ENCODE assay signal across 14 cellular contexts in genomic region chr1:225871374-225872074, GRCh38. TPM values are rescaled to one million over a fixed set of nuclear protein-coding genes. Genes with fewer than 3 reads are reported as not detected.
DNase-seq lines count a peak whose midpoint lies in the region; ATAC-seq and TF ChIP-seq lines count a peak whose summit lies in the region.
"Had no signal": no experiment of that assay in that cellular context is flagged by ENCODE, and none has a peak within 500 bp of the region (broad histone marks: within the 10 kb centered on the region; RNA-seq: fewer than 3 reads in every experiment).

No MANE protein-coding gene starts in this region.

- H2AFZ ChIP-seq in smooth muscle cell (ENCODE audit: low read depth) = no peak overlapping the region

- H3K27ac Mint-ChIP-seq in T-cell = peak overlapping the region; percentile 49 to 64
- H3K27ac Mint-ChIP-seq: mesothelial cell of epicardium had no signal

- no peaks in the 10 kb centered on the region for H3K27me3 ChIP-seq in right lobe of liver
- H3K27me3 ChIP-seq in smooth muscle cell (ENCODE audit: low read depth) = no peaks in the 10 kb centered on the region
- no peaks in the 10 kb centered on the region for H3K27me3 ChIP-seq in H7 (ENCODE audit: control insufficient read depth, insufficient read depth, low read length)
- H3K27me3 ChIP-seq: heart right ventricle, right atrium auricular region, SJSA1 had no signal

- CTCF ChIA-PET in T-cell (lab: Charles Lee) = no interaction called here

- no peak overlapping the region for H3K4me3 ChIP-seq in right lobe of liver
- no peak overlapping the region for H3K4me3 ChIP-seq in smooth muscle cell
- H3K4me3 ChIP-seq in H7 (ENCODE audit: insufficient read depth, low read depth, low read length) = no peak overlapping the region
- H3K4me3 ChIP-seq: heart right ventricle, right atrium auricular region, SJSA1 had no signal

- WGBS in right lobe of liver (ENCODE audit: insufficient coverage, low coverage, low lambda C conversion rate, missing lambda C conversion rate) = 54% methylated on average over 4 of the region's 11 CpGs
- 76% methylated on average over 11 of the region's 11 CpGs for WGBS in smooth muscle cell (ENCODE audit: low lambda C conversion rate)

- H3K79me2 ChIP-seq in smooth muscle cell (ENCODE audit: low read depth) = no peaks in the 10 kb centered on the region

- no peak for TF ChIP-seq POLR2A in right lobe of liver (IDR thresholded peaks at IDR 0.05)

- H3K36me3 ChIP-seq in right lobe of liver = peaks cover 5 to 84% (median 35%) of the 10 kb centered on the region in 4 donors
- H3K36me3 ChIP-seq in smooth muscle cell (ENCODE audit: low read depth) = peaks cover 3% of the 10 kb centered on the region
- peaks cover 63% of the 10 kb centered on the region for H3K36me3 ChIP-seq in H7 (replicated peaks; ENCODE audit: control insufficient read depth, insufficient read depth, low read length)

- H3K36me3 Mint-ChIP-seq in T-cell = peaks cover 40% of the 10 kb centered on the region

- H3K27ac ChIP-seq in right lobe of liver (no peak overlapping the region), smooth muscle cell (ENCODE audit: low read depth) (no peak overlapping the region)
- H3K27ac ChIP-seq: heart right ventricle, right atrium auricular region, SJSA1 had no signal

- no peaks in the 10 kb centered on the region for H3K9me3 Mint-ChIP-seq in T-cell
- H3K9me3 Mint-ChIP-seq: mesothelial cell of epicardium had no signal

- H3K4me1 Mint-ChIP-seq in T-cell = peaks cover 60 to 83% (median 73%) of the 10 kb centered on the region in 3 donors
- H3K4me1 Mint-ChIP-seq: mesothelial cell of epicardium had no signal

- no peaks in the 10 kb centered on the region for H3F3A ChIP-seq in smooth muscle cell (ENCODE audit: low read depth)

- no peaks in the 10 kb centered on the region for H3K27me3 Mint-ChIP-seq in T-cell

- no peak for ATAC-seq in T-cell (replicated peaks in 1 of 4)
- peak in 3 of 4 donors; percentile 60 to 83 (median 69) for ATAC-seq in right lobe of liver
- ATAC-seq: heart right ventricle had no signal

- peaks cover 22% of the 10 kb centered on the region for H4K20me1 ChIP-seq in smooth muscle cell (ENCODE audit: low read depth)

- H3K4me3 Mint-ChIP-seq in T-cell = no peak overlapping the region
- H3K4me3 Mint-ChIP-seq: mesothelial cell of epicardium had no signal

- no peak overlapping the region for H3K9ac ChIP-seq in smooth muscle cell (ENCODE audit: low read depth)

- H3K4me2 ChIP-seq in smooth muscle cell = no peak overlapping the region

- TF ChIP-seq CTCF in right lobe of liver (IDR thresholded peaks at IDR 0.05) (no peak), smooth muscle cell (IDR thresholded peaks at IDR 0.05; ENCODE audit: borderline replicate concordance, insufficient read depth, poor library complexity, severe bottlenecking) (no peak)

- no peaks in the 10 kb centered on the region for H3K9me3 ChIP-seq in right lobe of liver
- H3K9me3 ChIP-seq in smooth muscle cell (replicated peaks; ENCODE audit: low read depth) = no peaks in the 10 kb centered on the region
- H3K9me3 ChIP-seq: heart right ventricle, right atrium auricular region, SJSA1 had no signal

- POLR2A ChIA-PET in T-cell (lab: Charles Lee) = interaction anchor here (0.5 to 0.7 kb wide), 3 partner anchors 23 to 735 kb away, joined by 3 to 7 read pairs (median 4); no protein-coding TSS in a partner anchor

- intact Hi-C loops in right lobe of liver (cut with DNase I) = no loop called here

- DNase-seq in DMS153 treated with DMSO at 0.1 percent for 48 hours (lab: John Stamatoyannopoulos, UW; ENCODE audit: unreplicated experiment) = peak; percentile 94
- DNase-seq in NCI-H1092 treated with DMSO at 0.1 percent for 48 hours (lab: John Stamatoyannopoulos, UW) = peak; percentile 98
- DNase-seq in T-cell = no peak
- DNase-seq in right lobe of liver = peak in 1 of 3 donors; percentile 30
- no peak for DNase-seq in EL
- no peak for DNase-seq in smooth muscle cell (lab: John Stamatoyannopoulos, UW; ENCODE audit: unreplicated experiment)
- no peak for DNase-seq in H7
- no peak for DNase-seq in SIG-M5 treated with dmso at 0.1 percent for 504 hours (lab: John Stamatoyannopoulos, UW; ENCODE audit: unreplicated experiment)
- DNase-seq: activated CD4-positive, alpha-beta T cell treated with anti-CD3 and anti-CD28 coated beads for 48 hours; heart right ventricle; NCI-H2107 had no signal

- H3K4me1 ChIP-seq in right lobe of liver (peaks cover 0 to 6% (median 0%) of the 10 kb centered on the region in 4 donors), smooth muscle cell (ENCODE audit: low read depth) (no peaks in the 10 kb centered on the region)
- H3K4me1 ChIP-seq: right atrium auricular region had no signal

RNA-seq across cellular contexts. Expression of gene TMEM63A, which starts 10.7 kb away (rescaled TPM):
- total RNA-seq in T-cell (100 to 1,000 TPM; 332 to 473 (median 390) TPM), right lobe of liver (10 to 100 TPM; 32.1 to 81.5 (median 44.9) TPM), smooth muscle cell (12.0 and 12.3 TPM in 2 replicates)
- 10.9 and 17.9 TPM in 2 replicates for polyA plus RNA-seq in smooth muscle cell
- 101 and 154 TPM in 2 replicates for total RNA-seq in H7 (2014; rRNA removed; shearing (Covaris generic))

RNA-seq across cellular contexts. Expression of gene LEFTY1, which starts 17.4 kb away (rescaled TPM):
- total RNA-seq in T-cell (under 1 TPM; 0.23 to 0.63 (median 0.35) TPM), right lobe of liver (1 to 10 TPM in 1 of 6 experiments, under 1 TPM in 3, not detected in 2; 0.29 to 1.1 (median 0.54) TPM), smooth muscle cell (not detected in 2 replicates)
- polyA plus RNA-seq in smooth muscle cell = 0.46 TPM in 1 of 2 replicates, not detected in the other
- total RNA-seq in H7 (2014; rRNA removed; shearing (Covaris generic)) = 2,746 and 3,860 TPM in 2 replicates
- total RNA-seq: SJSA1 had no signal

RNA-seq across cellular contexts. Expression of gene PYCR2, which starts 52.5 kb away (rescaled TPM):
- total RNA-seq in T-cell (100 to 1,000 TPM in 3 of 5 donors, 10 to 100 TPM in 2; 54.4 to 138 (median 126) TPM), right lobe of liver (10 to 100 TPM; 20.0 to 42.6 (median 24.9) TPM), smooth muscle cell (15.1 and 20.1 TPM in 2 replicates)
- 40.5 and 44.3 TPM in 2 replicates for polyA plus RNA-seq in smooth muscle cell
- 308 and 356 TPM in 2 replicates for total RNA-seq in H7 (2014; rRNA removed; shearing (Covaris generic))

Comparison
In these comparisons a context has a peak if more than half of its experiments do, and no peak if none do; other contexts are left out.
1. DNase-seq: peak in DMS153 treated with DMSO at 0.1 percent for 48 hours (single experiment) and NCI-H1092 treated with DMSO at 0.1 percent for 48 hours (single experiment); none in T-cell (0 of 34), EL (single experiment), smooth muscle cell (single experiment), H7 (single experiment) and SIG-M5 treated with dmso at 0.1 percent for 504 hours (single experiment).
2. ATAC-seq: peak in right lobe of liver (3 of 4); none in T-cell (0 of 4).
3. RNA of gene LEFTY1, which starts 17.4 kb away (total RNA-seq): 2,746 to 3,860 TPM in H7; 0.29 to 1.1 TPM in right lobe of liver, 0.23 to 0.63 TPM in T-cell and not detected in smooth muscle cell; every median in the first group is over 1,000 times any median in the second.